In genomic region chr6:108164815-108165706, GRCh38 we compare ENCODE assay signal across 11 cellular contexts. TPM values are rescaled to one million over a fixed set of nuclear protein-coding genes. Genes with fewer than 3 reads are reported as not detected.
DNase-seq lines count a peak whose midpoint lies in the region; ATAC-seq and TF ChIP-seq lines count a peak whose summit lies in the region.
"Had no signal": no experiment of that assay in that cellular context is flagged by ENCODE, and none has a peak within 500 bp of the region (broad histone marks: within the 10 kb centered on the region; RNA-seq: fewer than 3 reads in every experiment).

No MANE protein-coding gene starts in this region.

- no peak overlapping the region for H3K9ac ChIP-seq in iPS-18a (ENCODE audit: low read length)

- H3K9me3 ChIP-seq in iPS-18a (ENCODE audit: control insufficient read depth, low read depth, low read length), result no peaks in the 10 kb centered on the region

- TF ChIP-seq POLR2A in GM18505 (IDR thresholded peaks at IDR 0.05; ENCODE audit: borderline replicate concordance, extremely low read depth, insufficient read depth, insufficient read length), result no peak

- peak overlapping the region; percentile 81 for H3K27ac Mint-ChIP-seq in activated naive CD4-positive, alpha-beta T cell treated with anti-CD3 and anti-CD28 coated beads, Interleukin-2, amount 10 ng/mL, durations not matched to agents 7 days and 5 days
- H3K27ac Mint-ChIP-seq in activated naive CD4-positive, alpha-beta T cell treated with anti-CD3 and anti-CD28 coated beads, Interleukin-2, amount 50 U/mL, for 72 hours, result peak overlapping the region in 1 of 2 donors; percentile 95
- peak overlapping the region; percentile 85 for H3K27ac Mint-ChIP-seq in stimulated activated naive B cell treated with anti-CD40 and anti-IgM and Interleukin-4, amounts not matched to agents 10 μg/mL and 1 μg/mL and 100 μg/mL, for 72 hours
- H3K27ac Mint-ChIP-seq: effector memory CD8-positive, alpha-beta T cell had no signal

- CTCF ChIA-PET in activated naive CD4-positive, alpha-beta T cell treated with anti-CD3 and anti-CD28 coated beads, Interleukin-2, amount 10 ng/mL, durations not matched to agents 7 days and 5 days (lab: Charles Lee), result interaction anchor here (1.1 kb wide), 1 partner anchor 328 kb away, joined by 3 read pairs; no protein-coding TSS in a partner anchor

- no peaks in the 10 kb centered on the region for H3K9me3 Mint-ChIP-seq in activated naive CD4-positive, alpha-beta T cell treated with anti-CD3 and anti-CD28 coated beads, Interleukin-2, amount 10 ng/mL, durations not matched to agents 7 days and 5 days
- no peaks in the 10 kb centered on the region for H3K9me3 Mint-ChIP-seq in activated naive CD4-positive, alpha-beta T cell treated with anti-CD3 and anti-CD28 coated beads, Interleukin-2, amount 50 U/mL, for 72 hours
- H3K9me3 Mint-ChIP-seq in stimulated activated naive B cell treated with anti-CD40 and anti-IgM and Interleukin-4, amounts not matched to agents 10 μg/mL and 1 μg/mL and 100 μg/mL, for 72 hours, result no peaks in the 10 kb centered on the region
- H3K9me3 Mint-ChIP-seq: effector memory CD8-positive, alpha-beta T cell had no signal

- ATAC-seq in activated naive CD4-positive, alpha-beta T cell treated with anti-CD3 and anti-CD28 coated beads, Interleukin-2, amount 50 U/mL, for 72 hours, result no peak
- peak; percentile 12 for ATAC-seq in SK-N-SH treated with all-trans-retinoic acid at 6 μM for 48 hours
- no peak for ATAC-seq in stimulated activated naive B cell treated with anti-CD40 and anti-IgM and Interleukin-4, amounts not matched to agents 10 μg/mL and 1 μg/mL and 100 μg/mL, for 72 hours (replicated peaks)
- no peak for ATAC-seq in GM18505 (IDR thresholded peaks at IDR 0.05; ENCODE audit: unreplicated experiment)
- ATAC-seq: effector memory CD8-positive, alpha-beta T cell; sciatic nerve had no signal

- H3K27me3 Mint-ChIP-seq in activated naive CD4-positive, alpha-beta T cell treated with anti-CD3 and anti-CD28 coated beads, Interleukin-2, amount 10 ng/mL, durations not matched to agents 7 days and 5 days, result peaks cover 100% of the 10 kb centered on the region
- H3K27me3 Mint-ChIP-seq in stimulated activated naive B cell treated with anti-CD40 and anti-IgM and Interleukin-4, amounts not matched to agents 10 μg/mL and 1 μg/mL and 100 μg/mL, for 72 hours, result peaks cover 88 to 99% of the 10 kb centered on the region in 2 donors

- peaks cover 31% of the 10 kb centered on the region for H3K4me1 Mint-ChIP-seq in activated naive CD4-positive, alpha-beta T cell treated with anti-CD3 and anti-CD28 coated beads, Interleukin-2, amount 10 ng/mL, durations not matched to agents 7 days and 5 days
- H3K4me1 Mint-ChIP-seq in stimulated activated naive B cell treated with anti-CD40 and anti-IgM and Interleukin-4, amounts not matched to agents 10 μg/mL and 1 μg/mL and 100 μg/mL, for 72 hours, result peaks cover 35 to 67% of the 10 kb centered on the region in 2 donors

- H3K27ac ChIP-seq in iPS-18a (ENCODE audit: low read length), result no peak overlapping the region

- no peaks in the 10 kb centered on the region for H3K36me3 ChIP-seq in iPS-18a (ENCODE audit: control insufficient read depth, low read depth, low read length)

- H3K4me1 ChIP-seq in iPS-18a (ENCODE audit: control insufficient read depth, low read depth, low read length), result peaks cover 35% of the 10 kb centered on the region

- DNase-seq in activated naive CD4-positive, alpha-beta T cell treated with anti-CD3 and anti-CD28 coated beads, Interleukin-2, amount 10 ng/mL, durations not matched to agents 7 days and 5 days, result no peak
- no peak for DNase-seq in activated naive CD4-positive, alpha-beta T cell treated with anti-CD3 and anti-CD28 coated beads, Interleukin-2, amount 50 U/mL, for 72 hours (ENCODE audit: low spot score in 2 of 2)
- no peak for DNase-seq in stimulated activated naive B cell treated with anti-CD40 and anti-IgM and Interleukin-4, amounts not matched to agents 10 μg/mL and 1 μg/mL and 100 μg/mL, for 72 hours
- DNase-seq in posterior vena cava (ENCODE audit: low spot score) (no peak), SHP77 (lab: John Stamatoyannopoulos, UW) (no peak)
- DNase-seq: activated effector memory CD4-positive, alpha-beta T cell treated with Interleukin-2 at 50 U/mL for 16 hours; effector memory CD8-positive, alpha-beta T cell had no signal

- H3K36me3 Mint-ChIP-seq in activated naive CD4-positive, alpha-beta T cell treated with anti-CD3 and anti-CD28 coated beads, Interleukin-2, amount 10 ng/mL, durations not matched to agents 7 days and 5 days, result peaks cover 12% of the 10 kb centered on the region
- peaks cover 0 to 14% of the 10 kb centered on the region in 2 donors for H3K36me3 Mint-ChIP-seq in activated naive CD4-positive, alpha-beta T cell treated with anti-CD3 and anti-CD28 coated beads, Interleukin-2, amount 50 U/mL, for 72 hours
- H3K36me3 Mint-ChIP-seq in stimulated activated naive B cell treated with anti-CD40 and anti-IgM and Interleukin-4, amounts not matched to agents 10 μg/mL and 1 μg/mL and 100 μg/mL, for 72 hours, result peaks cover 5 to 11% of the 10 kb centered on the region in 2 donors

- peak overlapping the region; percentile 21 for H3K4me3 ChIP-seq in iPS-18a (ENCODE audit: low read length)

- peaks cover 100% of the 10 kb centered on the region for H3K27me3 ChIP-seq in iPS-18a (ENCODE audit: control insufficient read depth, insufficient read depth, low read length)

- H3K4me3 Mint-ChIP-seq in activated naive CD4-positive, alpha-beta T cell treated with anti-CD3 and anti-CD28 coated beads, Interleukin-2, amount 10 ng/mL, durations not matched to agents 7 days and 5 days, result peak overlapping the region; percentile 44
- peak overlapping the region; percentile 50 to 56 for H3K4me3 Mint-ChIP-seq in stimulated activated naive B cell treated with anti-CD40 and anti-IgM and Interleukin-4, amounts not matched to agents 10 μg/mL and 1 μg/mL and 100 μg/mL, for 72 hours

- intact Hi-C loops in posterior vena cava (cut with DNase I), result no loop called here

TF ChIP-seq in SK-N-SH treated with all-trans-retinoic acid at 6 μM for 48 hours, 23 proteins besides CTCF, POLR2A, EP300 and RAD21 (continues in another document):
- no peak for TF ChIP-seq ZNF565 (CRISPR knock-in tag; conservative IDR thresholded peaks at IDR 0.05; ENCODE audit: low read depth)
- TF ChIP-seq ZNF70 (CRISPR knock-in tag; IDR thresholded peaks at IDR 0.05), result no peak
- no peak for TF ChIP-seq GLIS3 (CRISPR knock-in tag; IDR thresholded peaks at IDR 0.05)
- no peak for TF ChIP-seq ARNTL (CRISPR knock-in tag; IDR thresholded peaks at IDR 0.05; ENCODE audit: borderline replicate concordance, low read depth)
- TF ChIP-seq OSR1 (CRISPR knock-in tag; IDR thresholded peaks at IDR 0.05), result no peak
- no peak for TF ChIP-seq ZFP3 (CRISPR knock-in tag; IDR thresholded peaks at IDR 0.05)
- TF ChIP-seq, protein P1, sequence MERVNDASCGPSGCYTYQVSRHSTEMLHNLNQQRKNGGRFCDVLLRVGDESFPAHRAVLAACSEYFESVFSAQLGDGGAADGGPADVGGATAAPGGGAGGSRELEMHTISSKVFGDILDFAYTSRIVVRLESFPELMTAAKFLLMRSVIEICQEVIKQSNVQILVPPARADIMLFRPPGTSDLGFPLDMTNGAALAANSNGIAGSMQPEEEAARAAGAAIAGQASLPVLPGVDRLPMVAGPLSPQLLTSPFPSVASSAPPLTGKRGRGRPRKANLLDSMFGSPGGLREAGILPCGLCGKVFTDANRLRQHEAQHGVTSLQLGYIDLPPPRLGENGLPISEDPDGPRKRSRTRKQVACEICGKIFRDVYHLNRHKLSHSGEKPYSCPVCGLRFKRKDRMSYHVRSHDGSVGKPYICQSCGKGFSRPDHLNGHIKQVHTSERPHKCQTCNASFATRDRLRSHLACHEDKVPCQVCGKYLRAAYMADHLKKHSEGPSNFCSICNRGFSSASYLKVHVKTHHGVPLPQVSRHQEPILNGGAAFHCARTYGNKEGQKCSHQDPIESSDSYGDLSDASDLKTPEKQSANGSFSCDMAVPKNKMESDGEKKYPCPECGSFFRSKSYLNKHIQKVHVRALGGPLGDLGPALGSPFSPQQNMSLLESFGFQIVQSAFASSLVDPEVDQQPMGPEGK (CRISPR knock-in tag; IDR thresholded peaks at IDR 0.05; ENCODE audit: borderline replicate concordance), result no peak
- no peak for TF ChIP-seq CSRNP3 (CRISPR knock-in tag; IDR thresholded peaks at IDR 0.05)
- TF ChIP-seq ZNF8 (CRISPR knock-in tag; IDR thresholded peaks at IDR 0.05), result no peak
- no peak for TF ChIP-seq TCF4 (CRISPR knock-in tag; IDR thresholded peaks at IDR 0.05; ENCODE audit: borderline replicate concordance)
- no peak for TF ChIP-seq BACH2 (CRISPR knock-in tag; IDR thresholded peaks at IDR 0.05; ENCODE audit: borderline replicate concordance)
- no peak for TF ChIP-seq ESRRG (CRISPR knock-in tag; IDR thresholded peaks at IDR 0.05)
- TF ChIP-seq, protein P2, sequence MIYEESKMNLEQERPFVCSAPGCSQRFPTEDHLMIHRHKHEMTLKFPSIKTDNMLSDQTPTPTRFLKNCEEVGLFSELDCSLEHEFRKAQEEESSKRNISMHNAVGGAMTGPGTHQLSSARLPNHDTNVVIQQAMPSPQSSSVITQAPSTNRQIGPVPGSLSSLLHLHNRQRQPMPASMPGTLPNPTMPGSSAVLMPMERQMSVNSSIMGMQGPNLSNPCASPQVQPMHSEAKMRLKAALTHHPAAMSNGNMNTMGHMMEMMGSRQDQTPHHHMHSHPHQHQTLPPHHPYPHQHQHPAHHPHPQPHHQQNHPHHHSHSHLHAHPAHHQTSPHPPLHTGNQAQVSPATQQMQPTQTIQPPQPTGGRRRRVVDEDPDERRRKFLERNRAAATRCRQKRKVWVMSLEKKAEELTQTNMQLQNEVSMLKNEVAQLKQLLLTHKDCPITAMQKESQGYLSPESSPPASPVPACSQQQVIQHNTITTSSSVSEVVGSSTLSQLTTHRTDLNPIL (CRISPR knock-in tag; IDR thresholded peaks at IDR 0.05; ENCODE audit: low read depth), result no peak

RNA-seq across cellular contexts. Expression of gene NR2E1, which starts 0.8 kb away (rescaled TPM):
- not detected for total RNA-seq in activated naive CD4-positive, alpha-beta T cell treated with anti-CD3 and anti-CD28 coated beads, Interleukin-2, amount 50 U/mL, for 72 hours
- not detected for total RNA-seq in posterior vena cava
- total RNA-seq: sciatic nerve had no signal
